In the genomic region with DNA sequence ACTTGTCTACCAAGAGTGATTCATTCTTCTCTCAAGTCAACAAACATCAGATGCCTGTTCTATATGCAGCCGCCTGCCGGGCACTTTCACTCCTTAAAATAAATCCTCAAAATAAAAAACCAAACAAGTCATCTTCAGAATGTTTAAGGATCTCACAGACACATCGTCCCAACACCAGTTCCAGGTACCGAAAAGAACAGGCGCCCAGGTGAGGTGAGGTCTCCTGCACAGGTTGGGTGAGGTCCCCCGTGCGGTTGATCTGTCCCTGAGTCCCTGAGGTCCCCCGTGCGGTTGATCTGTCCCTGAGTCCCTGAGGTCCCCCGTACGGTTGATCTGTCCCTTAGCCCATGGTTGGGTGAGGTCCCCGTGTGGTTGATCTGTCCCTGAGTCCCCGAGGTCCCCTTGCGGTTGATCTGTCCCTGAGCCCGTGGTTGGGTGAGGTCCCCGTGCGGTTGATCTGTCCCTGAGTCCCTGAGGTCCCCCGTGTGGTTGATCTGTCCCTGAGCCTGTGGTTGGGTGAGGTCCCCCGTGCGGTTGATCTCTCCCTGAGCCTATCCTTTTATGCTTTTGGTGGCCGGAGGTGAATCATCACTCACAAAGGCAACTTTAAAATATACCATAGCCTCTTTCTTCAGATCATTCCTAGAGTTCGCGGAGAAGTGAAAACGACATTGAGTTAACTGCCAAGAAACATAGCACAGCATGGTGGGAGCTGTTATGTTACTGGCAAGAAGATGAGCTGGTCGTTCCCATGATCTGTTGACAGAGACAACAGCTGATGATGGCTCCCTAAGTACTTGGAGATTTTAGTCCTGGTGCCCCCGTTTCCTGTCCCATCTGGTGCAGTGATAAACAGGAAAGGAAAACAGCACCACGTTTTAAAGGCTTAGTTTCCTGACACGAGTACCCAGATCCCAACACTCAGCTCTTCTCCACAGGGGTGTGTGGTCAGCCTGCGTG, we compare ENCODE assay signal across 1 cellular context.
TF ChIP-seq lines count a peak whose summit lies in the region.

No MANE protein-coding gene starts in this region.

TF ChIP-seq in SK-N-SH, 30 proteins besides CTCF, POLR2A, EP300 and RAD21:
- TF ChIP-seq, protein P1, sequence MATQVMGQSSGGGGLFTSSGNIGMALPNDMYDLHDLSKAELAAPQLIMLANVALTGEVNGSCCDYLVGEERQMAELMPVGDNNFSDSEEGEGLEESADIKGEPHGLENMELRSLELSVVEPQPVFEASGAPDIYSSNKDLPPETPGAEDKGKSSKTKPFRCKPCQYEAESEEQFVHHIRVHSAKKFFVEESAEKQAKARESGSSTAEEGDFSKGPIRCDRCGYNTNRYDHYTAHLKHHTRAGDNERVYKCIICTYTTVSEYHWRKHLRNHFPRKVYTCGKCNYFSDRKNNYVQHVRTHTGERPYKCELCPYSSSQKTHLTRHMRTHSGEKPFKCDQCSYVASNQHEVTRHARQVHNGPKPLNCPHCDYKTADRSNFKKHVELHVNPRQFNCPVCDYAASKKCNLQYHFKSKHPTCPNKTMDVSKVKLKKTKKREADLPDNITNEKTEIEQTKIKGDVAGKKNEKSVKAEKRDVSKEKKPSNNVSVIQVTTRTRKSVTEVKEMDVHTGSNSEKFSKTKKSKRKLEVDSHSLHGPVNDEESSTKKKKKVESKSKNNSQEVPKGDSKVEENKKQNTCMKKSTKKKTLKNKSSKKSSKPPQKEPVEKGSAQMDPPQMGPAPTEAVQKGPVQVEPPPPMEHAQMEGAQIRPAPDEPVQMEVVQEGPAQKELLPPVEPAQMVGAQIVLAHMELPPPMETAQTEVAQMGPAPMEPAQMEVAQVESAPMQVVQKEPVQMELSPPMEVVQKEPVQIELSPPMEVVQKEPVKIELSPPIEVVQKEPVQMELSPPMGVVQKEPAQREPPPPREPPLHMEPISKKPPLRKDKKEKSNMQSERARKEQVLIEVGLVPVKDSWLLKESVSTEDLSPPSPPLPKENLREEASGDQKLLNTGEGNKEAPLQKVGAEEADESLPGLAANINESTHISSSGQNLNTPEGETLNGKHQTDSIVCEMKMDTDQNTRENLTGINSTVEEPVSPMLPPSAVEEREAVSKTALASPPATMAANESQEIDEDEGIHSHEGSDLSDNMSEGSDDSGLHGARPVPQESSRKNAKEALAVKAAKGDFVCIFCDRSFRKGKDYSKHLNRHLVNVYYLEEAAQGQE (IDR thresholded peaks at IDR 0.05; ENCODE audit: low read depth, low read length): no peak
- no peak for TF ChIP-seq RFX5 (IDR thresholded peaks at IDR 0.05; ENCODE audit: low read length)
- no peak for TF ChIP-seq NFIC (IDR thresholded peaks at IDR 0.05; ENCODE audit: borderline replicate concordance)
- no peak for TF ChIP-seq SIN3A (IDR thresholded peaks at IDR 0.05; ENCODE audit: borderline replicate concordance, low read depth, low read length)
- TF ChIP-seq POLR2AphosphoS5 (IDR thresholded peaks at IDR 0.05; ENCODE audit: low read depth, low read length): no peak
- TF ChIP-seq GABPA (IDR thresholded peaks at IDR 0.05; ENCODE audit: low read depth): no peak
